25 cellular contexts compared by ENCODE assay signal in genomic region chr3:54955496-54955895, GRCh38. TPM values are rescaled to one million over a fixed set of nuclear protein-coding genes. Genes with fewer than 3 reads are reported as not detected.
"Had no signal": no experiment of that assay in that cellular context is flagged by ENCODE, and none has a peak within 500 bp of the region (broad histone marks: within the 10 kb centered on the region; RNA-seq: fewer than 3 reads in every experiment).

No MANE protein-coding gene starts in this region.

- H3K27me3 ChIP-seq: ovary, suprapubic skin, thyroid gland, upper lobe of left lung, uterus had no signal

- DNase-seq: effector CD4-positive, alpha-beta T cell; foreskin melanocyte; head of caudate nucleus; hippocampal formation; mammary epithelial cell; natural killer cell; ovary; right cardiac atrium; stimulated activated CD4-positive, alpha-beta T cell treated with anti-CD3 and anti-CD28 coated beads, Interleukin-4, amount 100 ng/mL, for 1 hour; stimulated activated CD8-positive, alpha-beta memory T cell treated with anti-CD3 and anti-CD28 coated beads, Interleukin-4, amount 100 ng/mL, for 48 hours; stimulated activated naive CD8-positive, alpha-beta T cell treated with anti-CD3 and anti-CD28 coated beads, Interleukin-15, Interleukin-2, amounts not matched to agents 100 U/mL and 50 U/mL, for 24 hours; thyroid gland; upper lobe of left lung; uterus had no signal

- H3K4me3 Mint-ChIP-seq: mesothelial cell of epicardium; natural killer cell; neural crest cell; stimulated activated effector memory CD8-positive, alpha-beta T cell treated with anti-CD3 and anti-CD28 coated beads, Interleukin-12 subunit alpha, Interleukin-12 subunit beta, amount 100 ng/mL, for 72 hours had no signal

- H3K36me3 ChIP-seq: ovary, suprapubic skin, thyroid gland, upper lobe of left lung, uterus had no signal

- H3K9me3 Mint-ChIP-seq: mesothelial cell of epicardium, natural killer cell, neural crest cell had no signal

- H3K27ac Mint-ChIP-seq: natural killer cell; progenitor cell of endocrine pancreas; stimulated activated effector memory CD8-positive, alpha-beta T cell treated with anti-CD3 and anti-CD28 coated beads, Interleukin-12 subunit alpha, Interleukin-12 subunit beta, amount 100 ng/mL, for 72 hours had no signal

- H3K4me3 ChIP-seq: coronary artery, ovary, suprapubic skin, thyroid gland, upper lobe of left lung, uterus had no signal

- H3K4me1 Mint-ChIP-seq: natural killer cell; stimulated activated effector memory CD8-positive, alpha-beta T cell treated with anti-CD3 and anti-CD28 coated beads, Interleukin-12 subunit alpha, Interleukin-12 subunit beta, amount 100 ng/mL, for 72 hours had no signal

- H3K4me1 ChIP-seq: thyroid gland, upper lobe of left lung, uterus had no signal

- H3K9me3 ChIP-seq: ovary, suprapubic skin, thyroid gland, upper lobe of left lung, uterus had no signal

- ATAC-seq: left lobe of liver; natural killer cell; right cardiac atrium; stimulated activated naive CD8-positive, alpha-beta T cell treated with anti-CD3 and anti-CD28 coated beads, Interleukin-15, Interleukin-2, amounts not matched to agents 100 U/mL and 50 U/mL, for 24 hours had no signal

- H3K27ac ChIP-seq: coronary artery, ovary, suprapubic skin, thyroid gland, upper lobe of left lung, uterus had no signal

- H3K36me3 Mint-ChIP-seq: mesothelial cell of epicardium; natural killer cell; stimulated activated effector memory CD8-positive, alpha-beta T cell treated with anti-CD3 and anti-CD28 coated beads, Interleukin-12 subunit alpha, Interleukin-12 subunit beta, amount 100 ng/mL, for 72 hours had no signal

RNA-seq across cellular contexts. Expression of gene LRTM1, which starts 27.6 kb away (rescaled TPM):
- total RNA-seq: dermis microvascular lymphatic vessel endothelial cell, left lobe of liver, lower leg skin, mammary epithelial cell, mesothelial cell of epicardium, mucosa of gallbladder, natural killer cell, neural crest cell, ovary, progenitor cell of endocrine pancreas, right cardiac atrium, suprapubic skin, thyroid gland, upper lobe of left lung, uterus had no signal
- polyA plus RNA-seq: esophagus, mammary epithelial cell, ovary, right cardiac atrium had no signal
